1 cellular context compared by ENCODE assay signal in the genomic region with DNA sequence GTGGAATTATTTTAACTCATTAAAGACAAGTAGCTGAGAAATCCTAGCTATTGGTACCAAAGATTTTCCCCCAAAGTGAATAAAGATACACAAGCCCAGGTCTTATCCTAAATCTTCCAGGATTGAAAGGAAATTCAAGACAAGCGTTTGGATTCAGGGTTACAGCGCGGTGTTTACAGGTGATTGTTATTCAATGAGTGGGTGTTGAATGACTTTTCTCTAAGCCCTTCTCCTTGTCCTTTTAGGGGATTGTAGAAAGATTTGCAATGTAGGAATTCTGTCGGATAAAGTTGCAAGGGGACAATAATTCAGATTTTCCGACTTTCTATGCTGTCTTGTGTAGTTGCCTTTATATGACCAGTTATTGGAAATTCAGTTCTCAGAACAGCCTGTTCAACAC.
TF ChIP-seq lines count a peak whose summit lies in the region.

No MANE protein-coding gene starts in this region.

TF ChIP-seq in GM12878, 131 proteins besides CTCF, POLR2A, EP300 and RAD21 (continued from another document):
- TF ChIP-seq, protein P1, sequence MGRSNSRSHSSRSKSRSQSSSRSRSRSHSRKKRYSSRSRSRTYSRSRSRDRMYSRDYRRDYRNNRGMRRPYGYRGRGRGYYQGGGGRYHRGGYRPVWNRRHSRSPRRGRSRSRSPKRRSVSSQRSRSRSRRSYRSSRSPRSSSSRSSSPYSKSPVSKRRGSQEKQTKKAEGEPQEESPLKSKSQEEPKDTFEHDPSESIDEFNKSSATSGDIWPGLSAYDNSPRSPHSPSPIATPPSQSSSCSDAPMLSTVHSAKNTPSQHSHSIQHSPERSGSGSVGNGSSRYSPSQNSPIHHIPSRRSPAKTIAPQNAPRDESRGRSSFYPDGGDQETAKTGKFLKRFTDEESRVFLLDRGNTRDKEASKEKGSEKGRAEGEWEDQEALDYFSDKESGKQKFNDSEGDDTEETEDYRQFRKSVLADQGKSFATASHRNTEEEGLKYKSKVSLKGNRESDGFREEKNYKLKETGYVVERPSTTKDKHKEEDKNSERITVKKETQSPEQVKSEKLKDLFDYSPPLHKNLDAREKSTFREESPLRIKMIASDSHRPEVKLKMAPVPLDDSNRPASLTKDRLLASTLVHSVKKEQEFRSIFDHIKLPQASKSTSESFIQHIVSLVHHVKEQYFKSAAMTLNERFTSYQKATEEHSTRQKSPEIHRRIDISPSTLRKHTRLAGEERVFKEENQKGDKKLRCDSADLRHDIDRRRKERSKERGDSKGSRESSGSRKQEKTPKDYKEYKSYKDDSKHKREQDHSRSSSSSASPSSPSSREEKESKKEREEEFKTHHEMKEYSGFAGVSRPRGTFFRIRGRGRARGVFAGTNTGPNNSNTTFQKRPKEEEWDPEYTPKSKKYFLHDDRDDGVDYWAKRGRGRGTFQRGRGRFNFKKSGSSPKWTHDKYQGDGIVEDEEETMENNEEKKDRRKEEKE (IDR thresholded peaks at IDR 0.05) = no peak
- TF ChIP-seq ZNF384 (IDR thresholded peaks at IDR 0.05; ENCODE audit: borderline replicate concordance, low read depth, low read length) = no peak
- no peak for TF ChIP-seq ZZZ3 (IDR thresholded peaks at IDR 0.05; ENCODE audit: control insufficient read depth, insufficient read length, low read depth)
- TF ChIP-seq, protein P2, sequence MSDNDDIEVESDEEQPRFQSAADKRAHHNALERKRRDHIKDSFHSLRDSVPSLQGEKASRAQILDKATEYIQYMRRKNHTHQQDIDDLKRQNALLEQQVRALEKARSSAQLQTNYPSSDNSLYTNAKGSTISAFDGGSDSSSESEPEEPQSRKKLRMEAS (IDR thresholded peaks at IDR 0.05; ENCODE audit: low read depth, low read length) = no peak
- no peak for TF ChIP-seq FOXM1 (IDR thresholded peaks at IDR 0.05; ENCODE audit: low read depth, low read length)
- no peak for TF ChIP-seq SUZ12 (IDR thresholded peaks at IDR 0.05; ENCODE audit: unreplicated experiment)
- TF ChIP-seq, protein P3, sequence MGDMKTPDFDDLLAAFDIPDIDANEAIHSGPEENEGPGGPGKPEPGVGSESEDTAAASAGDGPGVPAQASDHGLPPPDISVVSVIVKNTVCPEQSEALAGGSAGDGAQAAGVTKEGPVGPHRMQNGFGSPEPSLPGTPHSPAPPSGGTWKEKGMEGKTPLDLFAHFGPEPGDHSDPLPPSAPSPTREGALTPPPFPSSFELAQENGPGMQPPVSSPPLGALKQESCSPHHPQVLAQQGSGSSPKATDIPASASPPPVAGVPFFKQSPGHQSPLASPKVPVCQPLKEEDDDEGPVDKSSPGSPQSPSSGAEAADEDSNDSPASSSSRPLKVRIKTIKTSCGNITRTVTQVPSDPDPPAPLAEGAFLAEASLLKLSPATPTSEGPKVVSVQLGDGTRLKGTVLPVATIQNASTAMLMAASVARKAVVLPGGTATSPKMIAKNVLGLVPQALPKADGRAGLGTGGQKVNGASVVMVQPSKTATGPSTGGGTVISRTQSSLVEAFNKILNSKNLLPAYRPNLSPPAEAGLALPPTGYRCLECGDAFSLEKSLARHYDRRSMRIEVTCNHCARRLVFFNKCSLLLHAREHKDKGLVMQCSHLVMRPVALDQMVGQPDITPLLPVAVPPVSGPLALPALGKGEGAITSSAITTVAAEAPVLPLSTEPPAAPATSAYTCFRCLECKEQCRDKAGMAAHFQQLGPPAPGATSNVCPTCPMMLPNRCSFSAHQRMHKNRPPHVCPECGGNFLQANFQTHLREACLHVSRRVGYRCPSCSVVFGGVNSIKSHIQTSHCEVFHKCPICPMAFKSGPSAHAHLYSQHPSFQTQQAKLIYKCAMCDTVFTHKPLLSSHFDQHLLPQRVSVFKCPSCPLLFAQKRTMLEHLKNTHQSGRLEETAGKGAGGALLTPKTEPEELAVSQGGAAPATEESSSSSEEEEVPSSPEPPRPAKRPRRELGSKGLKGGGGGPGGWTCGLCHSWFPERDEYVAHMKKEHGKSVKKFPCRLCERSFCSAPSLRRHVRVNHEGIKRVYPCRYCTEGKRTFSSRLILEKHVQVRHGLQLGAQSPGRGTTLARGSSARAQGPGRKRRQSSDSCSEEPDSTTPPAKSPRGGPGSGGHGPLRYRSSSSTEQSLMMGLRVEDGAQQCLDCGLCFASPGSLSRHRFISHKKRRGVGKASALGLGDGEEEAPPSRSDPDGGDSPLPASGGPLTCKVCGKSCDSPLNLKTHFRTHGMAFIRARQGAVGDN (IDR thresholded peaks at IDR 0.05) = no peak
- TF ChIP-seq MYC (IDR thresholded peaks at IDR 0.05; ENCODE audit: insufficient read depth, insufficient read length, insufficient replicate concordance, low read length, severe bottlenecking) = no peak
